Comparison of ENCODE assay signal across 19 cellular contexts in the genomic region with DNA sequence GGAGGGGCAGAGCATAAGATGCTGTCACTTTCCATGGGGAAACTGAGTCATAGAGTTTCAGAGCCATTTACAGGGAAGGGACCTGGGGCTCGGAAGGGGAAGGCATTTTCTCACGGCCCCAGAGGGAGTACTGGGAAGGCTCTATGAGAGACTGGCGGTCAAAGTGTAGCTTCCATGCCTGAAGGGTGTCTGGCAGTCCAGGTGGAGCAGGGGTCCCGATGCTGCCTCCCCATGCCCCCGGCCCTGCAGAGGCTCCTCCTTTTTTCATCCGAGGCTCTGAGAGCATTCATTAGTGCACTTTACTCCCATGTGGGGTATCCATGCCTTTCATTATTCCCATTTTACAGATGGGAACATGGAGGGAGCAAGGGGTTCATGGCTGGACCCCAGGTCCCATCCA. TPM values are rescaled to one million over a fixed set of nuclear protein-coding genes. Genes with fewer than 3 reads are reported as not detected.
DNase-seq lines count a peak whose midpoint lies in the region; ATAC-seq and TF ChIP-seq lines count a peak whose summit lies in the region.
"Had no signal": no experiment of that assay in that cellular context is flagged by ENCODE, and none has a peak within 500 bp of the region (broad histone marks: within the 10 kb centered on the region; RNA-seq: fewer than 3 reads in every experiment).

No MANE protein-coding gene starts in this region.

- H3K9ac ChIP-seq in neuronal stem cell (ENCODE audit: low read depth, low read length, poor library complexity) = no peak overlapping the region
- H3K9ac ChIP-seq: BLaER1 had no signal

- no CpG with 5 or more reads among the region's 6 CpGs for WGBS in neuronal stem cell (ENCODE audit: extremely low coverage in 2 of 2, insufficient read length in 2 of 2, insufficient replicate concordance in 1 of 2), 2 donors
- 90 to 91% methylated on average over 6 of the region's 6 CpGs for WGBS in aorta, 2 donors
- 84% methylated on average over 6 of the region's 6 CpGs; no CpG with 5 or more reads in 1 of the 2 donors for WGBS in transverse colon (ENCODE audit: low coverage in 1 of 2), 2 donors

- no peaks in the 10 kb centered on the region for H3K9me3 Mint-ChIP-seq in natural killer cell treated with Interleukin-12 subunit alpha and Interleukin-12 subunit beta and Interleukin-15 and Interleukin-18, amount 100 ng/mL, for 72 hours
- H3K9me3 Mint-ChIP-seq in natural killer cell = no peaks in the 10 kb centered on the region
- H3K9me3 Mint-ChIP-seq: CD8-positive, alpha-beta T cell had no signal

- H3K27me3 ChIP-seq in lower lobe of right lung (ENCODE audit: low read depth) = no peaks in the 10 kb centered on the region
- peaks cover 0 to 37% (median 0%) of the 10 kb centered on the region in 3 experiments for H3K27me3 ChIP-seq in neuronal stem cell (ENCODE audit: control insufficient read depth in 3 of 3, insufficient read depth in 3 of 3, low read depth in 1 of 3, low read length in 3 of 3)
- H3K27me3 ChIP-seq in aorta (ENCODE audit: control insufficient read depth in 1 of 2, insufficient read depth in 2 of 2, low read length in 1 of 2) = no peaks in the 10 kb centered on the region
- H3K27me3 ChIP-seq in transverse colon = peaks cover 2% of the 10 kb centered on the region
- H3K27me3 ChIP-seq: BLaER1 had no signal

- peak overlapping the region; percentile 67 for H2AK5ac ChIP-seq in neuronal stem cell (ENCODE audit: low read depth, low read length)

- in situ Hi-C loops in transverse colon (cut with MboI; ENCODE audit: low pct_ligation_motif_present in 1 of 4, low pct_unique_long_range_greater_than_20kb in 1 of 4, low sequenced_read_pairs in 3 of 4) = no loop called here

- intact Hi-C loops in natural killer cell (cut with micrococcal nuclease) = no loop called here
- intact Hi-C loops in lower lobe of right lung (cut with DNase I) = no loop called here
- intact Hi-C loops in aorta (cut with DNase I) = no loop called here
- intact Hi-C loops in transverse colon (cut with DNase I; ENCODE audit: low total_unique reads) = no loop called here

- H3K18ac ChIP-seq in neuronal stem cell (ENCODE audit: low read length) = peak overlapping the region; percentile 77

- no peak overlapping the region for H2AFZ ChIP-seq in neuronal stem cell (ENCODE audit: low read length)
- H2AFZ ChIP-seq: GM23338 had no signal

- peak; percentile 13 for DNase-seq in natural killer cell treated with Interleukin-12 subunit alpha and Interleukin-12 subunit beta and Interleukin-15 and Interleukin-18, amount 100 ng/mL, for 72 hours (ENCODE audit: low spot score)
- no peak for DNase-seq in natural killer cell
- peak; percentile 8 for DNase-seq in lower lobe of right lung
- DNase-seq in neuronal stem cell (ENCODE audit: low spot score) = no peak
- DNase-seq in aorta = peak; percentile 2 to 12
- no peak for DNase-seq in transverse colon
- DNase-seq in midbrain (lab: John Stamatoyannopoulos, UW) = no peak
- DNase-seq: CD4-positive, CD25-positive, alpha-beta regulatory T cell; CD8-positive, alpha-beta T cell; DMS 273 treated with DMSO at 0.1 percent for 48 hours; DMS79; GF-D8; H9 had no signal

- H4K91ac ChIP-seq in neuronal stem cell (ENCODE audit: low read depth, low read length, poor library complexity) = no peak overlapping the region

- H3K36me3 Mint-ChIP-seq in natural killer cell treated with Interleukin-12 subunit alpha and Interleukin-12 subunit beta and Interleukin-15 and Interleukin-18, amount 100 ng/mL, for 72 hours = no peaks in the 10 kb centered on the region
- H3K36me3 Mint-ChIP-seq in natural killer cell = no peaks in the 10 kb centered on the region
- H3K36me3 Mint-ChIP-seq: CD4-positive, CD25-positive, alpha-beta regulatory T cell; CD8-positive, alpha-beta T cell had no signal

- peak overlapping the region; percentile 45 for H3K4ac ChIP-seq in neuronal stem cell (ENCODE audit: low read length)

- no peak overlapping the region for H3K4me2 ChIP-seq in neuronal stem cell (ENCODE audit: insufficient read depth, low read length, poor library complexity, severe bottlenecking)
- H3K4me2 ChIP-seq: BLaER1, GM23338 had no signal

- no peak for ATAC-seq in natural killer cell treated with Interleukin-12 subunit alpha and Interleukin-12 subunit beta and Interleukin-15 and Interleukin-18, amount 100 ng/mL, for 72 hours
- ATAC-seq in natural killer cell = no peak
- ATAC-seq in lower lobe of right lung = no peak
- ATAC-seq in aorta (ENCODE audit: low FRiP score) = no peak
- no peak for ATAC-seq in HG02798 (IDR thresholded peaks at IDR 0.05; ENCODE audit: poor library complexity, unreplicated experiment)
- ATAC-seq: CD8-positive, alpha-beta T cell; GM23338; HCT116 had no signal

- H4K8ac ChIP-seq in neuronal stem cell (ENCODE audit: low read depth, low read length) = no peak overlapping the region

- peaks cover 7 to 11% of the 10 kb centered on the region in 2 donors for H3K27me3 Mint-ChIP-seq in natural killer cell treated with Interleukin-12 subunit alpha and Interleukin-12 subunit beta and Interleukin-15 and Interleukin-18, amount 100 ng/mL, for 72 hours
- H3K27me3 Mint-ChIP-seq in natural killer cell (ENCODE audit: low read depth in 2 of 2) = peaks cover 0 to 5% of the 10 kb centered on the region in 2 donors

- no peak overlapping the region for H2BK120ac ChIP-seq in neuronal stem cell (ENCODE audit: low read depth, low read length)

- TF ChIP-seq EP300 in transverse colon (IDR thresholded peaks at IDR 0.05; ENCODE audit: low read depth) = no peak

- H3K4me1 ChIP-seq in lower lobe of right lung (no peaks in the 10 kb centered on the region), neuronal stem cell (ENCODE audit: control insufficient read depth in 2 of 2, insufficient read depth in 1 of 2, low read depth in 1 of 2, low read length in 2 of 2) (peaks cover 0 to 3% of the 10 kb centered on the region in 2 donors), aorta (ENCODE audit: control insufficient read depth in 1 of 2, insufficient read depth in 2 of 2, low read length in 2 of 2) (no peaks in the 10 kb centered on the region), transverse colon (no peaks in the 10 kb centered on the region)

- peak overlapping the region; percentile 49 for H2BK12ac ChIP-seq in neuronal stem cell (ENCODE audit: low read length)

- no peak overlapping the region for H2BK15ac ChIP-seq in neuronal stem cell (ENCODE audit: low read length)

- H3K4me3 ChIP-seq in lower lobe of right lung (no peak overlapping the region), neuronal stem cell (ENCODE audit: low read length in 2 of 2) (no peak overlapping the region), aorta (ENCODE audit: low read length in 2 of 2) (no peak overlapping the region), transverse colon (no peak overlapping the region)
- H3K4me3 ChIP-seq: BLaER1, GM23338 had no signal

- H3K4me1 Mint-ChIP-seq in natural killer cell treated with Interleukin-12 subunit alpha and Interleukin-12 subunit beta and Interleukin-15 and Interleukin-18, amount 100 ng/mL, for 72 hours (ENCODE audit: low read depth in 2 of 2) = no peaks in the 10 kb centered on the region
- no peaks in the 10 kb centered on the region for H3K4me1 Mint-ChIP-seq in natural killer cell
- H3K4me1 Mint-ChIP-seq: B cell; CD4-positive, CD25-positive, alpha-beta regulatory T cell had no signal

- H3K14ac ChIP-seq in neuronal stem cell (ENCODE audit: low read length) = peak overlapping the region; percentile 76

- no peak for TF ChIP-seq CTCF in natural killer cell (IDR thresholded peaks at IDR 0.05)
- TF ChIP-seq CTCF in lower lobe of right lung (IDR thresholded peaks at IDR 0.05) = no peak
- TF ChIP-seq CTCF in transverse colon (IDR thresholded peaks at IDR 0.05) = no peak

- no peak for TF ChIP-seq POLR2A in transverse colon (IDR thresholded peaks at IDR 0.05)

- H3K79me1 ChIP-seq in neuronal stem cell (ENCODE audit: low read depth, low read length) = no peaks in the 10 kb centered on the region

- no peaks in the 10 kb centered on the region for H3K9me3 ChIP-seq in lower lobe of right lung
- H3K9me3 ChIP-seq in neuronal stem cell (replicated peaks in 1 of 2; ENCODE audit: control insufficient read depth in 2 of 2, insufficient read depth in 1 of 2, low read depth in 1 of 2, low read length in 2 of 2) = no peaks in the 10 kb centered on the region
- no peaks in the 10 kb centered on the region for H3K9me3 ChIP-seq in aorta (ENCODE audit: control insufficient read depth, low read length)
- H3K9me3 ChIP-seq in transverse colon = no peaks in the 10 kb centered on the region
- H3K9me3 ChIP-seq: BLaER1 had no signal

- H3K4me3 Mint-ChIP-seq in natural killer cell treated with Interleukin-12 subunit alpha and Interleukin-12 subunit beta and Interleukin-15 and Interleukin-18, amount 100 ng/mL, for 72 hours = no peak overlapping the region
- no peak overlapping the region for H3K4me3 Mint-ChIP-seq in natural killer cell
- H3K4me3 Mint-ChIP-seq: B cell; CD4-positive, CD25-positive, alpha-beta regulatory T cell; CD8-positive, alpha-beta T cell; GM23338; H9 had no signal

- H3K27ac Mint-ChIP-seq in natural killer cell treated with Interleukin-12 subunit alpha and Interleukin-12 subunit beta and Interleukin-15 and Interleukin-18, amount 100 ng/mL, for 72 hours = no peak overlapping the region
- H3K27ac Mint-ChIP-seq in natural killer cell = no peak overlapping the region
- H3K27ac Mint-ChIP-seq: B cell; CD4-positive, CD25-positive, alpha-beta regulatory T cell; CD8-positive, alpha-beta T cell; GM23338 had no signal

- H3K27ac ChIP-seq in lower lobe of right lung = no peak overlapping the region
- H3K27ac ChIP-seq in neuronal stem cell (replicated peaks; ENCODE audit: low read length) = no peak overlapping the region
- H3K27ac ChIP-seq in aorta (ENCODE audit: low read depth in 1 of 2, low read length in 2 of 2) = no peak overlapping the region
- H3K27ac ChIP-seq in transverse colon = no peak overlapping the region
- H3K27ac ChIP-seq: BLaER1, C4-2B had no signal

- peak overlapping the region; percentile 86 for H3K23ac ChIP-seq in neuronal stem cell (ENCODE audit: low read depth, low read length, poor library complexity)

- H3K36me3 ChIP-seq in lower lobe of right lung (no peaks in the 10 kb centered on the region), neuronal stem cell (replicated peaks in 1 of 2; ENCODE audit: control insufficient read depth in 2 of 2, insufficient read depth in 2 of 2, low read length in 2 of 2) (no peaks in the 10 kb centered on the region), aorta (ENCODE audit: control insufficient read depth in 1 of 2, insufficient read depth in 2 of 2, low read length in 1 of 2) (no peaks in the 10 kb centered on the region), transverse colon (no peaks in the 10 kb centered on the region)
- H3K36me3 ChIP-seq: BLaER1 had no signal

- peak overlapping the region; percentile 68 for H2BK5ac ChIP-seq in neuronal stem cell (ENCODE audit: low read length)

RNA-seq across cellular contexts. Expression of gene PCBD1, which starts 27.9 kb away (rescaled TPM):
- total RNA-seq in natural killer cell treated with Interleukin-12 subunit alpha and Interleukin-12 subunit beta and Interleukin-15 and Interleukin-18, amount 100 ng/mL, for 72 hours = 10 to 100 TPM; 32.6 to 44.9 TPM
- total RNA-seq in natural killer cell = 10 to 100 TPM in 2 of 3 donors, 1 to 10 TPM in 1; 7.2 to 15.3 (median 10.4) TPM
- total RNA-seq in lower lobe of right lung = 118 TPM
- polyA plus RNA-seq in neuronal stem cell (2013, experiment 1 of 2) = 71.7 TPM
- polyA plus RNA-seq in neuronal stem cell (2013, experiment 2 of 2) = 72.0 TPM
- 10 to 100 TPM; 46.0 to 49.1 TPM for total RNA-seq in aorta
- 10 to 100 TPM; 65.7 to 84.3 TPM for polyA plus RNA-seq in aorta
- total RNA-seq in transverse colon = 10 to 100 TPM; 21.7 to 69.6 (median 44.8) TPM

Comparison
In these comparisons a context has a peak if more than half of its experiments do, and no peak if none do; other contexts are left out.
1. DNase-seq: peak in natural killer cell treated with Interleukin-12 subunit alpha and Interleukin-12 subunit beta and Interleukin-15 and Interleukin-18, amount 100 ng/mL, for 72 hours (single experiment), lower lobe of right lung (single experiment) and aorta (2 of 2); none in natural killer cell (single experiment), neuronal stem cell (single experiment), transverse colon (single experiment) and midbrain (single experiment).